11 cellular contexts compared by ENCODE assay signal in genomic region chr14:90281261-90281660, GRCh38. TPM values are rescaled to one million over a fixed set of nuclear protein-coding genes. Genes with fewer than 3 reads are reported as not detected.
DNase-seq lines count a peak whose midpoint lies in the region; FAIRE-seq and TF ChIP-seq lines count a peak whose summit lies in the region.
"Had no signal": no experiment of that assay in that cellular context is flagged by ENCODE, and none has a peak within 500 bp of the region (broad histone marks: within the 10 kb centered on the region; RNA-seq: fewer than 3 reads in every experiment).

No MANE protein-coding gene starts in this region.

- CTCF ChIA-PET in AG04450 (lab: Charles Lee) = interaction anchor here (1.0 to 1.9 kb wide), 6 partner anchors 9 to 477 kb away, joined by 3 to 7 read pairs (median 4); no protein-coding TSS in a partner anchor

- peak overlapping the region; percentile 70 for H3K27ac Mint-ChIP-seq in astrocyte (ENCODE audit: unreplicated experiment)
- peak overlapping the region; percentile 64 for H3K27ac Mint-ChIP-seq in glutamatergic neuron (ENCODE audit: unreplicated experiment)

- no peak for FAIRE-seq in astrocyte (lab: Jason Lieb, UNC)

- H2AFZ ChIP-seq in astrocyte (ENCODE audit: low read depth, low read length) = no peak overlapping the region

- POLR2A ChIA-PET in AG04450 (lab: Yijun Ruan, JAX) = interaction anchor here (0.7 to 1.2 kb wide), 2 partner anchors 25 to 1200 kb away, joined by 3 to 7 read pairs; partner anchors contain the start of gene PSMC1

- in situ Hi-C loops in GM13976 (cut with MboI; ENCODE audit: low sequenced_read_pairs, unreplicated experiment) = no loop called here

- peak overlapping the region; percentile 70 for H3K27ac ChIP-seq in AG04450 (ENCODE audit: low read depth, low read length)
- H3K27ac ChIP-seq in astrocyte (ENCODE audit: low read depth, low read length) = peak overlapping the region; percentile 80
- H3K27ac ChIP-seq: adrenal gland, BLaER1 had no signal

- H3K27me3 ChIP-seq in AG04450 (ENCODE audit: control insufficient read depth, insufficient read depth, low read length) = no peaks in the 10 kb centered on the region
- no peaks in the 10 kb centered on the region for H3K27me3 ChIP-seq in astrocyte (ENCODE audit: insufficient read depth, low read length)
- H3K27me3 ChIP-seq: adrenal gland, BLaER1 had no signal

- H3K9me3 Mint-ChIP-seq in astrocyte (ENCODE audit: unreplicated experiment) (no peaks in the 10 kb centered on the region), glutamatergic neuron (ENCODE audit: unreplicated experiment) (peaks cover 8% of the 10 kb centered on the region)

- peaks cover 27% of the 10 kb centered on the region for H3K4me1 ChIP-seq in astrocyte (ENCODE audit: insufficient read depth, low read length)
- H3K4me1 ChIP-seq: adrenal gland, BLaER1 had no signal

- peak overlapping the region; percentile 61 for H3K9ac ChIP-seq in astrocyte (ENCODE audit: low read length)
- H3K9ac ChIP-seq: BLaER1 had no signal

- H3K36me3 Mint-ChIP-seq in astrocyte (ENCODE audit: low read depth, unreplicated experiment) (peaks cover 9% of the 10 kb centered on the region), glutamatergic neuron (ENCODE audit: unreplicated experiment) (no peaks in the 10 kb centered on the region)

- peaks cover 1% of the 10 kb centered on the region for H3K36me3 ChIP-seq in astrocyte (ENCODE audit: insufficient read depth, low read length)

- H3K27me3 Mint-ChIP-seq in astrocyte (ENCODE audit: low read depth, unreplicated experiment) (no peaks in the 10 kb centered on the region), glutamatergic neuron (ENCODE audit: unreplicated experiment) (peaks cover 4% of the 10 kb centered on the region)

- DNase-seq in AG04450 (ENCODE audit: low read depth, low spot score) (peak; percentile 26), HS-27A (ENCODE audit: low read depth) (peak; percentile 62), astrocyte (ENCODE audit: low read depth) (peak; percentile 84), glutamatergic neuron (no peak), GM13976 (ENCODE audit: low spot score) (no peak), epidermal melanocyte (ENCODE audit: insufficient read length, low spot score) (no peak), NCI-H146 treated with DMSO at 0.1 percent for 48 hours (lab: John Stamatoyannopoulos, UW; ENCODE audit: unreplicated experiment) (no peak)
- DNase-seq in central memory CD4-positive, alpha-beta T cell = no peak
- DNase-seq: GDM1 had no signal

- H3K4me3 Mint-ChIP-seq in astrocyte (ENCODE audit: unreplicated experiment) (no peak overlapping the region), glutamatergic neuron (ENCODE audit: unreplicated experiment) (peak overlapping the region; percentile 65)

- peaks cover 24% of the 10 kb centered on the region for H3K4me1 Mint-ChIP-seq in astrocyte (ENCODE audit: low read depth, unreplicated experiment)
- peaks cover 35% of the 10 kb centered on the region for H3K4me1 Mint-ChIP-seq in glutamatergic neuron (ENCODE audit: low read depth, unreplicated experiment)

- no peak for TF ChIP-seq CTCF in AG04450 (IDR thresholded peaks at IDR 0.05; ENCODE audit: low read depth, low read length)
- no peak for TF ChIP-seq CTCF in astrocyte (IDR thresholded peaks at IDR 0.05; ENCODE audit: insufficient read depth, low read depth, low read length)
- no peak for TF ChIP-seq CTCF in glutamatergic neuron (IDR thresholded peaks at IDR 0.05; ENCODE audit: partially characterized antibody, unreplicated experiment)
- TF ChIP-seq CTCF in GM13976 (IDR thresholded peaks at IDR 0.05; ENCODE audit: borderline replicate concordance, control extremely low read depth, extremely low read depth, insufficient read depth, missing control alignments) = no peak

- no peaks in the 10 kb centered on the region; the same call in 1 of the 2 replicates for H3K9me3 ChIP-seq in AG04450 (ENCODE audit: control insufficient read depth, insufficient read depth, low read length)
- H3K9me3 ChIP-seq in astrocyte (ENCODE audit: insufficient read depth, low read depth, low read length) = no peaks in the 10 kb centered on the region
- H3K9me3 ChIP-seq: adrenal gland, BLaER1 had no signal

- H3K4me3 ChIP-seq in AG04450 (ENCODE audit: low read depth, low read length) (no peak overlapping the region), astrocyte (ENCODE audit: insufficient read depth, low read depth, low read length) (no peak overlapping the region)
- H3K4me3 ChIP-seq: adrenal gland, BLaER1 had no signal

- H3K4me2 ChIP-seq in astrocyte (ENCODE audit: low read length) = peak overlapping the region; percentile 63
- H3K4me2 ChIP-seq: BLaER1 had no signal

- no peaks in the 10 kb centered on the region for H3K79me2 ChIP-seq in astrocyte (ENCODE audit: insufficient read depth, low read length)

- no peaks in the 10 kb centered on the region for H4K20me1 ChIP-seq in astrocyte (ENCODE audit: insufficient read depth, low read length)
- H4K20me1 ChIP-seq: BLaER1 had no signal

RNA-seq across cellular contexts. Expression of gene PSMC1, which starts 24.9 kb away (rescaled TPM):
- polyA plus RNA-seq in AG04450 (2011; rRNA removed) = 174 and 228 TPM in 2 replicates
- polyA minus RNA-seq in AG04450 (2011; rRNA and poly(A)+ RNA removed) = 69.7 and 102 TPM in 2 replicates
- total RNA-seq in astrocyte = 93.7 and 112 TPM in 2 replicates
- 113 TPM for total RNA-seq in glutamatergic neuron (ENCODE audit: unreplicated experiment)

RNA-seq across cellular contexts. Expression of gene NRDE2, which starts 50.5 kb away (rescaled TPM):
- 6.9 and 7.3 TPM in 2 replicates for polyA plus RNA-seq in AG04450 (2011; rRNA removed)
- 14.0 and 17.5 TPM in 2 replicates for polyA minus RNA-seq in AG04450 (2011; rRNA and poly(A)+ RNA removed)
- total RNA-seq in astrocyte (16.9 and 19.7 TPM in 2 replicates), glutamatergic neuron (ENCODE audit: unreplicated experiment) (22.4 TPM)

Comparison
In these comparisons a context has a peak if more than half of its experiments do, and no peak if none do; other contexts are left out.
1. DNase-seq: peak in AG04450 (single experiment), HS-27A (single experiment) and astrocyte (single experiment); none in glutamatergic neuron (single experiment), GM13976 (single experiment), epidermal melanocyte (single experiment), central memory CD4-positive, alpha-beta T cell (single experiment) and NCI-H146 treated with DMSO at 0.1 percent for 48 hours (single experiment).